ENCODE assay signal across 8 cellular contexts in genomic region chr9:120892177-120892747, GRCh38. TPM values are rescaled to one million over a fixed set of nuclear protein-coding genes. Genes with fewer than 3 reads are reported as not detected.
DNase-seq lines count a peak whose midpoint lies in the region; ATAC-seq and TF ChIP-seq lines count a peak whose summit lies in the region.

No MANE protein-coding gene starts in this region.

- H3K36me3 Mint-ChIP-seq in activated CD4-positive, alpha-beta T cell treated with anti-CD3 and anti-CD28 coated beads for 36 hours (ENCODE audit: low read depth) = peaks cover 22% of the 10 kb centered on the region
- peaks cover 3% of the 10 kb centered on the region for H3K36me3 Mint-ChIP-seq in activated CD8-positive, alpha-beta memory T cell treated with anti-CD3 and anti-CD28 coated beads, Interleukin-2, amount 10 ng/mL, durations not matched to agents 7 days and 5 days
- no peaks in the 10 kb centered on the region for H3K36me3 Mint-ChIP-seq in WTC11

- peak overlapping the region; percentile 100 for H3K27ac Mint-ChIP-seq in activated CD4-positive, alpha-beta T cell treated with anti-CD3 and anti-CD28 coated beads for 36 hours
- peak overlapping the region; percentile 96 for H3K27ac Mint-ChIP-seq in activated CD8-positive, alpha-beta memory T cell treated with anti-CD3 and anti-CD28 coated beads, Interleukin-2, amount 10 ng/mL, durations not matched to agents 7 days and 5 days
- no peak overlapping the region for H3K27ac Mint-ChIP-seq in WTC11

- H3K36me3 ChIP-seq in stomach = no peaks in the 10 kb centered on the region
- no peaks in the 10 kb centered on the region for H3K36me3 ChIP-seq in H7 (replicated peaks; ENCODE audit: control insufficient read depth, insufficient read depth, low read length)
- no peaks in the 10 kb centered on the region for H3K36me3 ChIP-seq in body of pancreas (replicated peaks in 1 of 2; ENCODE audit: insufficient read depth in 1 of 2, low read depth in 2 of 2)

- CTCF ChIA-PET in activated CD4-positive, alpha-beta T cell treated with anti-CD3 and anti-CD28 coated beads for 36 hours (lab: Charles Lee) = interaction anchor here (0.7 to 1.6 kb wide), 6 partner anchors 11 to 168 kb away, joined by 3 to 5 read pairs (median 4); no protein-coding TSS in a partner anchor
- CTCF ChIA-PET in activated CD8-positive, alpha-beta memory T cell treated with anti-CD3 and anti-CD28 coated beads, Interleukin-2, amount 10 ng/mL, durations not matched to agents 7 days and 5 days (lab: Charles Lee) = interaction anchor here (0.9 to 5.1 kb wide), 14 partner anchors 8 to 44 kb away, joined by 3 to 44 read pairs (median 4); partner anchors contain the start of genes PHF19 and TRAF1
- CTCF ChIA-PET in WTC11 (lab: Charles Lee) = interaction anchor here (0.9 kb wide), 1 partner anchor 19 kb away, joined by 4 read pairs; no protein-coding TSS in a partner anchor

- no peaks in the 10 kb centered on the region for H3K27me3 ChIP-seq in stomach
- peaks cover 11% of the 10 kb centered on the region for H3K27me3 ChIP-seq in H7 (ENCODE audit: control insufficient read depth, insufficient read depth, low read length)
- H3K27me3 ChIP-seq in body of pancreas = no peaks in the 10 kb centered on the region

- H3K4me1 ChIP-seq in stomach (peaks cover 6 to 59% (median 33%) of the 10 kb centered on the region in 4 donors), body of pancreas (peaks cover 9% of the 10 kb centered on the region)

- intact Hi-C loops in activated CD4-positive, alpha-beta T cell treated with anti-CD3 and anti-CD28 coated beads for 36 hours (cut with DNase I, micrococcal nuclease) = loop anchor here (1.0 to 2.0 kb wide), 6 partner anchors 15 to 47 kb away; partner anchors contain the start of genes TRAF1 (in 2 of the 2) and PHF19 (in 1 of the 2)
- intact Hi-C loops in stomach (cut with DNase I; ENCODE audit: low total_unique reads) = no loop called here
- intact Hi-C loops in body of pancreas (cut with DNase I) = no loop called here

- POLR2A ChIA-PET in activated CD4-positive, alpha-beta T cell treated with anti-CD3 and anti-CD28 coated beads for 36 hours (lab: Charles Lee) = interaction anchor here (0.7 to 3.1 kb wide), 9 partner anchors 14 to 320 kb away, joined by 3 to 21 read pairs (median 5); partner anchors contain the start of genes PHF19, PSMD5 and TRAF1
- POLR2A ChIA-PET in WTC11 (lab: Charles Lee) = no interaction called here

- TF ChIP-seq EP300 in stomach (IDR thresholded peaks at IDR 0.05) = no peak

- peaks cover 2% of the 10 kb centered on the region for H3K9me3 Mint-ChIP-seq in activated CD4-positive, alpha-beta T cell treated with anti-CD3 and anti-CD28 coated beads for 36 hours (ENCODE audit: low read depth)
- H3K9me3 Mint-ChIP-seq in activated CD8-positive, alpha-beta memory T cell treated with anti-CD3 and anti-CD28 coated beads, Interleukin-2, amount 10 ng/mL, durations not matched to agents 7 days and 5 days (ENCODE audit: low read depth) = no peaks in the 10 kb centered on the region
- H3K9me3 Mint-ChIP-seq in WTC11 = no peaks in the 10 kb centered on the region

- WGBS in stomach, 5 donors = 55 to 78% (median 63%) methylated on average over 12 of the region's 12 CpGs
- 69 to 81% methylated on average over 12 of the region's 12 CpGs for WGBS in body of pancreas, 2 donors

- TF ChIP-seq POLR2A in stomach (IDR thresholded peaks at IDR 0.05) = no peak
- TF ChIP-seq POLR2A in body of pancreas (IDR thresholded peaks at IDR 0.05) = no peak

- DNase-seq in activated CD4-positive, alpha-beta T cell treated with anti-CD3 and anti-CD28 coated beads for 36 hours = peak; percentile 64
- no peak for DNase-seq in activated CD4-positive, alpha-beta T cell treated with anti-CD3 and anti-CD28 coated beads for 48 hours
- DNase-seq in activated CD8-positive, alpha-beta memory T cell treated with anti-CD3 and anti-CD28 coated beads, Interleukin-2, amount 10 ng/mL, durations not matched to agents 7 days and 5 days = peak; percentile 56
- DNase-seq in stomach = no peak
- no peak for DNase-seq in WTC11 (ENCODE audit: low spot score)
- DNase-seq in H7 = no peak
- no peak for DNase-seq in body of pancreas

- peak overlapping the region; percentile 67 for H3K4me3 Mint-ChIP-seq in activated CD4-positive, alpha-beta T cell treated with anti-CD3 and anti-CD28 coated beads for 36 hours
- H3K4me3 Mint-ChIP-seq in activated CD8-positive, alpha-beta memory T cell treated with anti-CD3 and anti-CD28 coated beads, Interleukin-2, amount 10 ng/mL, durations not matched to agents 7 days and 5 days = peak overlapping the region; percentile 56
- no peak overlapping the region for H3K4me3 Mint-ChIP-seq in WTC11

- H3K9me3 ChIP-seq in stomach (no peaks in the 10 kb centered on the region), body of pancreas (no peaks in the 10 kb centered on the region)

- TF ChIP-seq CTCF in stomach (IDR thresholded peaks at IDR 0.05) (no peak), WTC11 (IDR thresholded peaks at IDR 0.05) (no peak), body of pancreas (IDR thresholded peaks at IDR 0.05) (no peak)

- H3K27ac ChIP-seq in stomach = peak overlapping the region; percentile 9 to 83 (median 56)
- H3K27ac ChIP-seq in body of pancreas = no peak overlapping the region

- peak; percentile 3 for ATAC-seq in activated CD4-positive, alpha-beta T cell treated with anti-CD3 and anti-CD28 coated beads for 36 hours
- ATAC-seq in HG02981 (IDR thresholded peaks at IDR 0.05; ENCODE audit: unreplicated experiment) (peak; percentile 30), WTC11 (no peak), body of pancreas (no peak)
- peak; percentile 11 for ATAC-seq in activated CD8-positive, alpha-beta memory T cell treated with anti-CD3 and anti-CD28 coated beads, Interleukin-2, amount 10 ng/mL, durations not matched to agents 7 days and 5 days

- H3K4me3 ChIP-seq in stomach (no peak overlapping the region), H7 (ENCODE audit: insufficient read depth, low read depth, low read length) (no peak overlapping the region), body of pancreas (no peak overlapping the region)

- H3K27me3 Mint-ChIP-seq in activated CD4-positive, alpha-beta T cell treated with anti-CD3 and anti-CD28 coated beads for 36 hours = no peaks in the 10 kb centered on the region
- H3K27me3 Mint-ChIP-seq in activated CD8-positive, alpha-beta memory T cell treated with anti-CD3 and anti-CD28 coated beads, Interleukin-2, amount 10 ng/mL, durations not matched to agents 7 days and 5 days = no peaks in the 10 kb centered on the region
- H3K27me3 Mint-ChIP-seq in WTC11 (ENCODE audit: low read depth) = peaks cover 38% of the 10 kb centered on the region

- H3K4me1 Mint-ChIP-seq in activated CD4-positive, alpha-beta T cell treated with anti-CD3 and anti-CD28 coated beads for 36 hours = peaks cover 86% of the 10 kb centered on the region
- H3K4me1 Mint-ChIP-seq in activated CD8-positive, alpha-beta memory T cell treated with anti-CD3 and anti-CD28 coated beads, Interleukin-2, amount 10 ng/mL, durations not matched to agents 7 days and 5 days = peaks cover 77% of the 10 kb centered on the region
- peaks cover 21% of the 10 kb centered on the region for H3K4me1 Mint-ChIP-seq in WTC11

TF ChIP-seq in WTC11, 78 proteins besides CTCF, POLR2A, EP300 and RAD21 (continues in another document):
- no peak for TF ChIP-seq GABPB1 (CRISPR knock-in tag; IDR thresholded peaks at IDR 0.05)
- TF ChIP-seq OVOL2 (CRISPR knock-in tag; IDR thresholded peaks at IDR 0.05; ENCODE audit: borderline replicate concordance) = no peak
- no peak for TF ChIP-seq MLX (CRISPR knock-in tag; IDR thresholded peaks at IDR 0.05)
- TF ChIP-seq KAT7 (CRISPR knock-in tag; IDR thresholded peaks at IDR 0.05; ENCODE audit: borderline replicate concordance) = no peak
- TF ChIP-seq CREM (CRISPR knock-in tag; IDR thresholded peaks at IDR 0.05) = no peak

RNA-seq across cellular contexts. Expression of gene PHF19, which starts 15.3 kb away (rescaled TPM):
- 100 to 1,000 TPM; 168 to 169 TPM for total RNA-seq in activated CD4-positive, alpha-beta T cell treated with anti-CD3 and anti-CD28 coated beads for 36 hours
- total RNA-seq in activated CD8-positive, alpha-beta memory T cell treated with anti-CD3 and anti-CD28 coated beads, Interleukin-2, amount 10 ng/mL, durations not matched to agents 7 days and 5 days = 100 to 1,000 TPM; 246 to 254 TPM
- total RNA-seq in stomach (100 to 1,000 TPM in 1 of 5 donors, 10 to 100 TPM in 4; 13.3 to 251 (median 26.8) TPM), WTC11 (2021) (29.3 to 39.0 TPM (median 35.4 TPM) in 3 replicates), body of pancreas (1 to 10 TPM; 5.4 to 6.9 TPM)
- polyA plus RNA-seq in stomach = 10 to 100 TPM; 10.7 to 28.3 (median 27.6) TPM
- 35.5 and 40.1 TPM in 2 replicates for total RNA-seq in H7 (2014; rRNA removed; shearing (Covaris generic))

RNA-seq across cellular contexts. Expression of gene TRAF1, which starts 34.3 kb away (rescaled TPM):
- 100 to 1,000 TPM; 103 to 113 TPM for total RNA-seq in activated CD4-positive, alpha-beta T cell treated with anti-CD3 and anti-CD28 coated beads for 36 hours
- total RNA-seq in activated CD8-positive, alpha-beta memory T cell treated with anti-CD3 and anti-CD28 coated beads, Interleukin-2, amount 10 ng/mL, durations not matched to agents 7 days and 5 days = 100 to 1,000 TPM in 1 of 2 experiments, 10 to 100 TPM in 1; 59.6 to 114 TPM
- total RNA-seq in stomach (10 to 100 TPM in 1 of 5 donors, 1 to 10 TPM in 3, under 1 TPM in 1; 0.58 to 10.3 (median 2.8) TPM), WTC11 (2021) (1.8 to 3.1 TPM (median 2.9 TPM) in 3 replicates), body of pancreas (1 to 10 TPM; 4.4 to 8.2 TPM)
- 1 to 10 TPM; 2.3 to 6.8 (median 3.7) TPM for polyA plus RNA-seq in stomach
- 0.97 and 1.4 TPM in 2 replicates for total RNA-seq in H7 (2014; rRNA removed; shearing (Covaris generic))

RNA-seq across cellular contexts. Expression of gene PSMD5, which starts 49.5 kb away (rescaled TPM):
- 10 to 100 TPM; 53.5 to 58.3 TPM for total RNA-seq in activated CD4-positive, alpha-beta T cell treated with anti-CD3 and anti-CD28 coated beads for 36 hours
- total RNA-seq in activated CD8-positive, alpha-beta memory T cell treated with anti-CD3 and anti-CD28 coated beads, Interleukin-2, amount 10 ng/mL, durations not matched to agents 7 days and 5 days = 10 to 100 TPM; 53.6 to 58.9 TPM
- total RNA-seq in stomach (10 to 100 TPM; 18.8 to 39.1 (median 28.4) TPM), WTC11 (2021) (61.1 to 65.9 TPM (median 65.8 TPM) in 3 replicates), body of pancreas (10 to 100 TPM; 20.8 to 31.0 TPM)
- polyA plus RNA-seq in stomach = 10 to 100 TPM; 14.8 to 18.5 (median 15.7) TPM
- 24.3 and 25.6 TPM in 2 replicates for total RNA-seq in H7 (2014; rRNA removed; shearing (Covaris generic))

Comparison
In these comparisons a context has a peak if more than half of its experiments do, and no peak if none do; other contexts are left out.
1. DNase-seq: peak in activated CD4-positive, alpha-beta T cell treated with anti-CD3 and anti-CD28 coated beads for 36 hours (single experiment) and activated CD8-positive, alpha-beta memory T cell treated with anti-CD3 and anti-CD28 coated beads, Interleukin-2, amount 10 ng/mL, durations not matched to agents 7 days and 5 days (single experiment); none in activated CD4-positive, alpha-beta T cell treated with anti-CD3 and anti-CD28 coated beads for 48 hours (single experiment), stomach (single experiment), WTC11 (single experiment), H7 (single experiment) and body of pancreas (0 of 4).
2. ATAC-seq: peak in activated CD4-positive, alpha-beta T cell treated with anti-CD3 and anti-CD28 coated beads for 36 hours (single experiment), HG02981 (single experiment) and activated CD8-positive, alpha-beta memory T cell treated with anti-CD3 and anti-CD28 coated beads, Interleukin-2, amount 10 ng/mL, durations not matched to agents 7 days and 5 days (single experiment); none in WTC11 (single experiment) and body of pancreas (single experiment).
3. H3K27ac ChIP-seq: peak in stomach (5 of 5); none in body of pancreas (0 of 4).
4. RNA of gene TRAF1, which starts 34.3 kb away (total RNA-seq): 59.6 to 114 TPM in activated CD8-positive, alpha-beta memory T cell treated with anti-CD3 and anti-CD28 coated beads, Interleukin-2, amount 10 ng/mL, durations not matched to agents 7 days and 5 days and 103 to 113 TPM in activated CD4-positive, alpha-beta T cell treated with anti-CD3 and anti-CD28 coated beads for 36 hours; 4.4 to 8.2 TPM in body of pancreas, 0.58 to 10.3 TPM in stomach, 1.8 to 3.1 TPM in WTC11 and 0.97 to 1.4 TPM in H7; every median in the first group is over 4 times any median in the second.
5. intact Hi-C loops: an anchor here in activated CD4-positive, alpha-beta T cell treated with anti-CD3 and anti-CD28 coated beads for 36 hours (1.0 to 2.0 kb wide); none called in stomach and body of pancreas.